11 cellular contexts compared by ENCODE assay signal in genomic region chr1:8090241-8090702, GRCh38.
DNase-seq lines count a peak whose midpoint lies in the region; ATAC-seq, FAIRE-seq and TF ChIP-seq lines count a peak whose summit lies in the region.
"Had no signal": no experiment of that assay in that cellular context is flagged by ENCODE, and none has a peak within 500 bp of the region (broad histone marks: within the 10 kb centered on the region; RNA-seq: fewer than 3 reads in every experiment).

No MANE protein-coding gene starts in this region.

- H3K9me3 Mint-ChIP-seq in activated naive CD4-positive, alpha-beta T cell treated with anti-CD3 and anti-CD28 coated beads, Interleukin-2, amount 50 U/mL, for 72 hours = peaks cover 0 to 15% of the 10 kb centered on the region in 2 donors
- H3K9me3 Mint-ChIP-seq: CD4-positive, alpha-beta T cell had no signal

- peak overlapping the region; percentile 46 for H3K4me2 ChIP-seq in keratinocyte (ENCODE audit: control insufficient read depth, extremely low read depth, insufficient read depth, low read depth, low read length)

- peak; percentile 61 to 80 for ATAC-seq in activated naive CD4-positive, alpha-beta T cell treated with anti-CD3 and anti-CD28 coated beads, Interleukin-2, amount 50 U/mL, for 72 hours
- ATAC-seq in HG02571 (IDR thresholded peaks at IDR 0.05; ENCODE audit: unreplicated experiment) = no peak

- H3K4me1 ChIP-seq in keratinocyte (ENCODE audit: control insufficient read depth, extremely low read depth, insufficient read depth, low read length) = peaks cover 50% of the 10 kb centered on the region
- peaks cover 2 to 27% (median 14%) of the 10 kb centered on the region in 4 donors for H3K4me1 ChIP-seq in transverse colon

- no peak overlapping the region for H3K27ac Mint-ChIP-seq in activated naive CD4-positive, alpha-beta T cell treated with anti-CD3 and anti-CD28 coated beads, Interleukin-2, amount 50 U/mL, for 72 hours
- H3K27ac Mint-ChIP-seq: CD4-positive, alpha-beta T cell had no signal

- no peaks in the 10 kb centered on the region for H3K9me1 ChIP-seq in keratinocyte (ENCODE audit: control insufficient read depth, extremely low read depth, insufficient read depth, low read length)

- H3K27me3 ChIP-seq in keratinocyte (ENCODE audit: control insufficient read depth, extremely low read depth, insufficient read depth, low read length) (no peaks in the 10 kb centered on the region), transverse colon (no peaks in the 10 kb centered on the region)

- peak overlapping the region; percentile 87 for H3K27ac ChIP-seq in keratinocyte (ENCODE audit: control insufficient read depth, insufficient read depth, low read length)
- peak overlapping the region; percentile 18 to 53 (median 39) for H3K27ac ChIP-seq in transverse colon
- H3K27ac ChIP-seq: neutrophil had no signal

- H3K4me3 ChIP-seq in keratinocyte (ENCODE audit: control insufficient read depth in 2 of 3, extremely low read depth in 1 of 3, insufficient read depth in 2 of 3, low read depth in 1 of 3, low read length in 3 of 3) = no peak overlapping the region
- H3K4me3 ChIP-seq in transverse colon = no peak overlapping the region

- dilution Hi-C loops in keratinocyte (cut with MboI; ENCODE audit: extremely low pct_ligation_motif_present, low sequenced_read_pairs) = no loop called here

- TF ChIP-seq CTCF in keratinocyte (optimal IDR thresholded peaks at IDR 0.05 in 1 of 3, IDR thresholded peaks at IDR 0.05 in 1 of 3, conservative IDR thresholded peaks at IDR 0.05 in 1 of 3; ENCODE audit: extremely low read depth in 1 of 3, insufficient read depth in 2 of 3, low read length in 3 of 3) (no peak), transverse colon (IDR thresholded peaks at IDR 0.05) (no peak)

- H3K9me3 ChIP-seq in keratinocyte (ENCODE audit: control insufficient read depth, low read depth, low read length) (no peaks in the 10 kb centered on the region), transverse colon (no peaks in the 10 kb centered on the region)
- H3K9me3 ChIP-seq: neutrophil had no signal

- intact Hi-C loops in transverse colon (cut with DNase I; ENCODE audit: low total_unique reads) = no loop called here

- no peaks in the 10 kb centered on the region for H3K79me2 ChIP-seq in keratinocyte (ENCODE audit: control insufficient read depth, insufficient read depth, low read length)

- DNase-seq in activated naive CD4-positive, alpha-beta T cell treated with anti-CD3 and anti-CD28 coated beads, Interleukin-2, amount 50 U/mL, for 72 hours (ENCODE audit: low spot score in 2 of 2) = no peak
- no peak for DNase-seq in activated naive CD4-positive, alpha-beta T cell (lab: John Stamatoyannopoulos, UW)
- DNase-seq in amniotic epithelial cell (ENCODE audit: low read depth) = peak; percentile 98
- DNase-seq in keratinocyte (ENCODE audit: low read depth, low spot score) = peak; percentile 52
- no peak for DNase-seq in transverse colon
- no peak for DNase-seq in HuH-7.5 (ENCODE audit: low spot score)
- no peak for DNase-seq in DMS53 (lab: John Stamatoyannopoulos, UW)
- DNase-seq: CD4-positive, alpha-beta T cell had no signal

- H2AFZ ChIP-seq in keratinocyte (ENCODE audit: control insufficient read depth, low read length) = no peak overlapping the region

- peaks cover 0 to 14% of the 10 kb centered on the region in 2 donors for H3K36me3 Mint-ChIP-seq in activated naive CD4-positive, alpha-beta T cell treated with anti-CD3 and anti-CD28 coated beads, Interleukin-2, amount 50 U/mL, for 72 hours

- 54 to 61% methylated on average over 2 of the region's 2 CpGs for WGBS in transverse colon (ENCODE audit: low coverage in 1 of 2), 2 donors

- in situ Hi-C loops in transverse colon (cut with MboI; ENCODE audit: low pct_ligation_motif_present in 1 of 4, low pct_unique_long_range_greater_than_20kb in 1 of 4, low sequenced_read_pairs in 3 of 4) = no loop called here

- FAIRE-seq in keratinocyte (lab: Jason Lieb, UNC) = peak; percentile 39
- FAIRE-seq: endometrium had no signal

- no peak for TF ChIP-seq POLR2A in transverse colon (IDR thresholded peaks at IDR 0.05)

- no peak overlapping the region for H3K9ac ChIP-seq in keratinocyte (ENCODE audit: control insufficient read depth, extremely low read depth, insufficient read depth, low read length)

- H3K36me3 ChIP-seq in keratinocyte (ENCODE audit: control insufficient read depth in 2 of 2, extremely low read depth in 1 of 2, insufficient read depth in 2 of 2, low read length in 2 of 2) (no peaks in the 10 kb centered on the region), transverse colon (no peaks in the 10 kb centered on the region)
- H3K36me3 ChIP-seq: neutrophil had no signal

- no peak for TF ChIP-seq EP300 in transverse colon (IDR thresholded peaks at IDR 0.05; ENCODE audit: low read depth)

- H4K20me1 ChIP-seq in keratinocyte (ENCODE audit: control insufficient read depth, extremely low read depth, insufficient read depth, low read length) = no peaks in the 10 kb centered on the region

Comparison
In these comparisons a context has a peak if more than half of its experiments do, and no peak if none do; other contexts are left out.
1. DNase-seq: peak in amniotic epithelial cell (single experiment) and keratinocyte (single experiment); none in activated naive CD4-positive, alpha-beta T cell treated with anti-CD3 and anti-CD28 coated beads, Interleukin-2, amount 50 U/mL, for 72 hours (0 of 2), activated naive CD4-positive, alpha-beta T cell (0 of 4), transverse colon (single experiment), HuH-7.5 (single experiment) and DMS53 (single experiment).